ENCODE assay signal across 9 cellular contexts in the genomic region with DNA sequence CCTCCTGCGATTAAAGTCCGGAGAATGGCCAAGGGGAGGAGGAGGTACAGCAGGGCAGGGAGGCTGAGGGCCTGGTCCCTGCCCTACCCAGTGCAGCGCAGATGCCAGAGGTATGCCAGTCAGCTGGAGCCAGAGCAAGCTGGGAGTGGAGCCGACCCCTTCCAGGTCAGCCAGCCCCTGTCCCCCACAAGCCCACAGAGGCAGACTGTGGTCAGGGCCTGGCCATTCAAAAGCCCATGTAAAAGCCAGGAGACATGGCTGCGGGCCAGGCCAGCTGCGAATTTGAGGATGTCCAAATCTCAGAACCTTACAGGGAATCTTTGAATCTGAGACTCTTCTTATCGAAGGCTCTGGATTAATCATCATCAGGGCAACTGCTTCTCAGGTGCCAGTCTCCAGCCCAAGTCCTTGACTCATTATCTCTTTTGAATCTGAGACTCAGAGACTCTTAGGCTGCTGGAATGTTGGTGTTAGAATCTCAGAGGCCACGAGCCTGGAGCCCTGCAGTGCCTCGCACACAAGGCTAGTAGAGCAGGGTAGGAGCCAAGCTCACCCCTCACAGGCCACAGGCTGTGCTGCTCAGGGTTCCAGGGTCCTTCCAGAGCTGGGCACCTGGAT. TPM values are rescaled to one million over a fixed set of nuclear protein-coding genes. Genes with fewer than 3 reads are reported as not detected.
DNase-seq lines count a peak whose midpoint lies in the region; ATAC-seq and TF ChIP-seq lines count a peak whose summit lies in the region.
"Had no signal": no experiment of that assay in that cellular context is flagged by ENCODE, and none has a peak within 500 bp of the region (broad histone marks: within the 10 kb centered on the region; RNA-seq: fewer than 3 reads in every experiment).

No MANE protein-coding gene starts in this region.

- intact Hi-C loops in colonic mucosa (cut with DNase I), result no loop called here
- intact Hi-C loops in right lobe of liver (cut with DNase I), result no loop called here
- intact Hi-C loops in tibial artery (cut with DNase I; ENCODE audit: low total_unique reads), result no loop called here

- no peak for TF ChIP-seq EP300 in Ishikawa (IDR thresholded peaks at IDR 0.05; ENCODE audit: borderline replicate concordance)

- no peak overlapping the region for H3K27ac Mint-ChIP-seq in type B pancreatic cell

- H3K27me3 ChIP-seq in colonic mucosa (no peaks in the 10 kb centered on the region), right lobe of liver (no peaks in the 10 kb centered on the region), tibial artery (no peaks in the 10 kb centered on the region)

- no peaks in the 10 kb centered on the region for H3K36me3 Mint-ChIP-seq in type B pancreatic cell

- H3K4me1 Mint-ChIP-seq in type B pancreatic cell (ENCODE audit: unreplicated experiment), result peaks cover 12% of the 10 kb centered on the region

- H3K27ac ChIP-seq in colonic mucosa (peak overlapping the region; percentile 73), right lobe of liver (peak overlapping the region in 1 of 3 donors; percentile 16), tibial artery (peak overlapping the region; percentile 79 to 83)

- ATAC-seq in right lobe of liver, result peak in 3 of 4 donors; percentile 12 to 22 (median 19)
- ATAC-seq in HG02981 (IDR thresholded peaks at IDR 0.05; ENCODE audit: unreplicated experiment), result no peak

- no peak for TF ChIP-seq POLR2A in right lobe of liver (IDR thresholded peaks at IDR 0.05)

- H3K4me3 ChIP-seq in colonic mucosa (peak overlapping the region; percentile 43), right lobe of liver (peak overlapping the region in 2 of 3 donors; percentile 11 to 32), tibial artery (peak overlapping the region; percentile 50 to 57)

- no peak for TF ChIP-seq RAD21 in Ishikawa (IDR thresholded peaks at IDR 0.05; ENCODE audit: low read depth)

- H3K9ac ChIP-seq in colonic mucosa (ENCODE audit: low read depth in 2 of 2, low read length in 2 of 2), result peak overlapping the region; percentile 69 to 74

- H3K36me3 ChIP-seq in colonic mucosa (no peaks in the 10 kb centered on the region), right lobe of liver (no peaks in the 10 kb centered on the region), tibial artery (no peaks in the 10 kb centered on the region)

- no peaks in the 10 kb centered on the region for H3K27me3 Mint-ChIP-seq in type B pancreatic cell

- H3K4me3 Mint-ChIP-seq in type B pancreatic cell, result no peak overlapping the region

- TF ChIP-seq CTCF in colonic mucosa (IDR thresholded peaks at IDR 0.05) (no peak), right lobe of liver (IDR thresholded peaks at IDR 0.05) (no peak), tibial artery (IDR thresholded peaks at IDR 0.05) (no peak), type B pancreatic cell (conservative IDR thresholded peaks at IDR 0.05) (no peak)

- DNase-seq in colonic mucosa (peak; percentile 45), right lobe of liver (no peak), tibial artery (peak; percentile 41 to 66), midbrain (lab: John Stamatoyannopoulos, UW) (no peak), type B pancreatic cell (ENCODE audit: extremely low spot score, unreplicated experiment) (no peak)
- DNase-seq in activated CD4-positive, alpha-beta T cell treated with anti-CD3 and anti-CD28 coated beads, Interleukin-2, amount 50 U/mL, for 1 hour, result no peak
- DNase-seq: NCI-H1930 had no signal

- H3K4me1 ChIP-seq in colonic mucosa (peaks cover 7% of the 10 kb centered on the region), right lobe of liver (no peaks in the 10 kb centered on the region), tibial artery (peaks cover 0 to 29% (median 10%) of the 10 kb centered on the region in 4 donors)

- 27% methylated on average over 4 of the region's 9 CpGs for WGBS in right lobe of liver (ENCODE audit: insufficient coverage, low coverage, low lambda C conversion rate, missing lambda C conversion rate)

- H3K9me3 ChIP-seq in colonic mucosa, result no peaks in the 10 kb centered on the region
- no peaks in the 10 kb centered on the region for H3K9me3 ChIP-seq in right lobe of liver
- no peaks in the 10 kb centered on the region for H3K9me3 ChIP-seq in tibial artery

- H3K9me3 Mint-ChIP-seq in type B pancreatic cell, result no peaks in the 10 kb centered on the region

TF ChIP-seq in Ishikawa, 13 proteins besides CTCF, POLR2A, EP300 and RAD21:
- TF ChIP-seq, protein P1, sequence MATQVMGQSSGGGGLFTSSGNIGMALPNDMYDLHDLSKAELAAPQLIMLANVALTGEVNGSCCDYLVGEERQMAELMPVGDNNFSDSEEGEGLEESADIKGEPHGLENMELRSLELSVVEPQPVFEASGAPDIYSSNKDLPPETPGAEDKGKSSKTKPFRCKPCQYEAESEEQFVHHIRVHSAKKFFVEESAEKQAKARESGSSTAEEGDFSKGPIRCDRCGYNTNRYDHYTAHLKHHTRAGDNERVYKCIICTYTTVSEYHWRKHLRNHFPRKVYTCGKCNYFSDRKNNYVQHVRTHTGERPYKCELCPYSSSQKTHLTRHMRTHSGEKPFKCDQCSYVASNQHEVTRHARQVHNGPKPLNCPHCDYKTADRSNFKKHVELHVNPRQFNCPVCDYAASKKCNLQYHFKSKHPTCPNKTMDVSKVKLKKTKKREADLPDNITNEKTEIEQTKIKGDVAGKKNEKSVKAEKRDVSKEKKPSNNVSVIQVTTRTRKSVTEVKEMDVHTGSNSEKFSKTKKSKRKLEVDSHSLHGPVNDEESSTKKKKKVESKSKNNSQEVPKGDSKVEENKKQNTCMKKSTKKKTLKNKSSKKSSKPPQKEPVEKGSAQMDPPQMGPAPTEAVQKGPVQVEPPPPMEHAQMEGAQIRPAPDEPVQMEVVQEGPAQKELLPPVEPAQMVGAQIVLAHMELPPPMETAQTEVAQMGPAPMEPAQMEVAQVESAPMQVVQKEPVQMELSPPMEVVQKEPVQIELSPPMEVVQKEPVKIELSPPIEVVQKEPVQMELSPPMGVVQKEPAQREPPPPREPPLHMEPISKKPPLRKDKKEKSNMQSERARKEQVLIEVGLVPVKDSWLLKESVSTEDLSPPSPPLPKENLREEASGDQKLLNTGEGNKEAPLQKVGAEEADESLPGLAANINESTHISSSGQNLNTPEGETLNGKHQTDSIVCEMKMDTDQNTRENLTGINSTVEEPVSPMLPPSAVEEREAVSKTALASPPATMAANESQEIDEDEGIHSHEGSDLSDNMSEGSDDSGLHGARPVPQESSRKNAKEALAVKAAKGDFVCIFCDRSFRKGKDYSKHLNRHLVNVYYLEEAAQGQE (IDR thresholded peaks at IDR 0.05; ENCODE audit: low read depth), result no peak
- 0 out of 2 replicates have a peak, but pooled peaks have one; percentile 7 for TF ChIP-seq TEAD4 (IDR thresholded peaks at IDR 0.05)
- no peak for TF ChIP-seq TAF1 (IDR thresholded peaks at IDR 0.05; ENCODE audit: low read depth)

RNA-seq across cellular contexts. Expression of a gene that starts 0.6 kb away (rescaled TPM):
- total RNA-seq in colonic mucosa (10 to 100 TPM; 23.1 to 26.1 TPM), right lobe of liver (1 to 10 TPM; 1.9 to 2.8 (median 2.2) TPM), type B pancreatic cell (ENCODE audit: low replicate concordance) (8.2 and 10.9 TPM in 2 replicates)

RNA-seq across cellular contexts. Expression of a gene that starts 55.8 kb away (rescaled TPM):
- total RNA-seq in colonic mucosa (100 to 1,000 TPM; 115 to 130 TPM), right lobe of liver (10 to 100 TPM; 27.9 to 61.6 (median 50.6) TPM), type B pancreatic cell (ENCODE audit: low replicate concordance) (92.4 and 99.8 TPM in 2 replicates)

Comparison
In these comparisons a context has a peak if more than half of its experiments do, and no peak if none do; other contexts are left out.
1. DNase-seq: peak in colonic mucosa (single experiment) and tibial artery (2 of 2); none in right lobe of liver (0 of 3), midbrain (single experiment), type B pancreatic cell (single experiment) and activated CD4-positive, alpha-beta T cell treated with anti-CD3 and anti-CD28 coated beads, Interleukin-2, amount 50 U/mL, for 1 hour (single experiment).
2. Peak in every context shown above with its lines, with median percentiles within 50 percentile points of each other: H3K4me3 ChIP-seq.